In genomic region chr1:156053770-156054499, GRCh38 we compare ENCODE assay signal across 8 cellular contexts. TPM values are rescaled to one million over a fixed set of nuclear protein-coding genes. Genes with fewer than 3 reads are reported as not detected.
A peak's percentile ranks its signal among the peaks of the same experiment; 100 is the strongest.
DNase-seq lines count a peak whose midpoint lies in the region; FAIRE-seq and TF ChIP-seq lines count a peak whose summit lies in the region.

TSS of gene UBQLN4 (minus strand) at chr1:156053798. CDS start at chr1:156053701, 97 bp downstream.

- H3K4me1 ChIP-seq in OCI-LY3 (ENCODE audit: low read length), result peaks cover 12% of the 10 kb centered on the region
- H3K4me1 ChIP-seq in mucosa of rectum (ENCODE audit: control insufficient read depth in 2 of 2, insufficient read depth in 2 of 2, low read length in 2 of 2), result peaks cover 8 to 9% of the 10 kb centered on the region in 2 donors

- H3K36me3 ChIP-seq in BJ (ENCODE audit: control insufficient read depth, insufficient read depth, low read length) (no peaks in the 10 kb centered on the region; the same call in none of the 2 replicates), OCI-LY3 (replicated peaks; ENCODE audit: low read depth, low read length) (peaks cover 10% of the 10 kb centered on the region), mucosa of rectum (ENCODE audit: control insufficient read depth in 2 of 2, insufficient read depth in 2 of 2, low read length in 2 of 2) (peaks cover 9 to 14% of the 10 kb centered on the region in 2 donors)

- peaks cover 21% of the 10 kb centered on the region for H3K79me2 ChIP-seq in OCI-LY3 (ENCODE audit: low read length)

- no peak for FAIRE-seq in HTR-8/SVneo (lab: Jason Lieb, UNC)

- H3K9ac ChIP-seq in OCI-LY3 (ENCODE audit: low read length) (peak within 1 kb of the TSS; percentile 96), mucosa of rectum (ENCODE audit: low read depth in 1 of 2, low read length in 2 of 2) (peak within 1 kb of the TSS; percentile 84 to 92)

- POLR2A ChIA-PET in BJ (lab: Charles Lee), result no interaction called here

- peak within 1 kb of the TSS; percentile 91 for H3K27ac ChIP-seq in OCI-LY3 (ENCODE audit: low read length)
- peak within 1 kb of the TSS; percentile 90 for H3K27ac ChIP-seq in epithelial cell of prostate
- peak within 1 kb of the TSS; percentile 90 to 93 for H3K27ac ChIP-seq in mucosa of rectum (ENCODE audit: low read depth in 2 of 2, low read length in 2 of 2)

- peak within 1 kb of the TSS; percentile 48 for H2AFZ ChIP-seq in OCI-LY3 (ENCODE audit: low read depth, low read length)

- H3K9me3 ChIP-seq in OCI-LY3 (ENCODE audit: insufficient read depth, low read length) (no peaks in the 10 kb centered on the region), mucosa of rectum (ENCODE audit: control insufficient read depth in 2 of 2, low read length in 2 of 2) (no peaks in the 10 kb centered on the region)

- DNase-seq in BJ (ENCODE audit: low read depth), result no peak
- peak; percentile 71 for DNase-seq in GM19240 (ENCODE audit: insufficient read length, low spot score)
- peak; percentile 72 for DNase-seq in HTR-8/SVneo (ENCODE audit: insufficient read length, low spot score)
- peak; percentile 75 for DNase-seq in activated T-cell treated with anti-CD3 and anti-CD28 coated beads for 24 hours (ENCODE audit: low read depth)
- no peak for DNase-seq in epithelial cell of prostate (ENCODE audit: low read depth, low spot score)
- DNase-seq in stimulated activated CD8-positive, alpha-beta memory T cell treated with anti-CD3 and anti-CD28 coated beads, Interleukin-4, amount 100 ng/mL, for 48 hours, result peak; percentile 87

- no peaks in the 10 kb centered on the region for H4K20me1 ChIP-seq in OCI-LY3 (ENCODE audit: insufficient read depth, low read length)

- peak within 1 kb of the TSS; percentile 94 for H3K4me2 ChIP-seq in OCI-LY3 (ENCODE audit: low read length)

- H3K27me3 ChIP-seq in BJ (ENCODE audit: control insufficient read depth, insufficient read depth, low read length), result no peaks in the 10 kb centered on the region
- H3K27me3 ChIP-seq in OCI-LY3 (ENCODE audit: low read depth, low read length), result no peaks in the 10 kb centered on the region
- H3K27me3 ChIP-seq in mucosa of rectum (ENCODE audit: control insufficient read depth in 2 of 2, insufficient read depth in 2 of 2, low read length in 2 of 2), result no peaks in the 10 kb centered on the region

- TF ChIP-seq CTCF in BJ (IDR thresholded peaks at IDR 0.05; ENCODE audit: insufficient read depth, low read depth, low read length) (peak; percentile 34; the same call in 1 of the 2 replicates), OCI-LY3 (IDR thresholded peaks at IDR 0.05; ENCODE audit: low read depth, low read length) (peak; percentile 55)

- H3K4me3 ChIP-seq in BJ (ENCODE audit: low read depth, low read length) (peak within 1 kb of the TSS; percentile 86), OCI-LY3 (ENCODE audit: low read length) (peak within 1 kb of the TSS; percentile 86), mucosa of rectum (ENCODE audit: low read length in 2 of 2) (peak within 1 kb of the TSS; percentile 95 to 96)

- CTCF ChIA-PET in BJ (lab: Yijun Ruan, JAX), result interaction anchor here (0.7 kb wide), 1 partner anchor 18 kb away, joined by 5 read pairs; no protein-coding TSS in a partner anchor

RNA-seq across cellular contexts. Expression of gene UBQLN4, which starts in this region (rescaled TPM):
- polyA plus RNA-seq in BJ (2011; rRNA removed), result 25.7 and 28.3 TPM in 2 replicates
- polyA minus RNA-seq in BJ (2011; rRNA and poly(A)+ RNA removed), result 23.6 and 36.3 TPM in 2 replicates

Comparison
In these comparisons a context has a peak if more than half of its experiments do, and no peak if none do; other contexts are left out.
1. DNase-seq: peak in GM19240 (single experiment), HTR-8/SVneo (single experiment), activated T-cell treated with anti-CD3 and anti-CD28 coated beads for 24 hours (single experiment) and stimulated activated CD8-positive, alpha-beta memory T cell treated with anti-CD3 and anti-CD28 coated beads, Interleukin-4, amount 100 ng/mL, for 48 hours (single experiment); none in BJ (single experiment) and epithelial cell of prostate (single experiment).
2. Peak in every context shown above with its lines, with median percentiles within 50 percentile points of each other: H3K4me3 ChIP-seq and H3K27ac ChIP-seq.